In the genomic region with DNA sequence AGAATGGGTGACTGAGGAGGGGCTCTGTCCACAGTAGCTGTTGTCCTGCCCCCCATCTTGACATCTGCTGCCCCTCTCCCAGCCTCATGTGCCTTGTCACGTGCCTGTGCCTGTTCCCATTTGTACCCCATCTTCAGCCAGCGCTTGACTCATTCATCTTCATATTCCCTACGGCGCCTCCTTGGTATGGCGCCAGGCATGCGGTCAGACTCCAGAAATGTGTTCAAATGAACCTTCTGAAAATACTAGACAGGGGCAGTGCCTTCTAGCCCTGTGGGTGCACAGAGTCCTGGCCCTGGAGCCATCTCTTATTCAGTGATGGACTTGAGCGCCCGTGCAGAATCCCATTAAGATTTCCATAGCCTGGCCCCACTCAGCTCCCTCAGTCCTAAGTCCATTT, we compare ENCODE assay signal across 28 cellular contexts. TPM values are rescaled to one million over a fixed set of nuclear protein-coding genes. Genes with fewer than 3 reads are reported as not detected.
"Had no signal": no experiment of that assay in that cellular context is flagged by ENCODE, and none has a peak within 500 bp of the region (broad histone marks: within the 10 kb centered on the region; RNA-seq: fewer than 3 reads in every experiment).

No MANE protein-coding gene starts in this region.

- H3K27ac Mint-ChIP-seq: activated CD4-positive, alpha-beta T cell treated with anti-CD3 and anti-CD28 coated beads, Interleukin-2, amount 10 ng/mL, durations not matched to agents 24 days and 14 days; activated CD8-positive, alpha-beta T cell treated with anti-CD3 and anti-CD28 coated beads for 36 hours; activated naive CD4-positive, alpha-beta T cell treated with anti-CD3 and anti-CD28 coated beads for 36 hours; activated naive CD8-positive, alpha-beta T cell; activated naive CD8-positive, alpha-beta T cell treated with anti-CD3 and anti-CD28 coated beads, Interleukin-2, amount 50 U/mL, for 24 hours; activated T-cell treated with anti-CD3 and anti-CD28 coated beads, Interleukin-2, amount 50 U/mL, for 72 hours; activated T-helper 2 cell treated with anti-CD3 and anti-CD28 coated beads, Interferon-gamma antibody, Interleukin-2, Interleukin-4, amounts not matched to agents 10 μg/mL and 5 μg/mL and 100 μg/mL, durations not matched to agents 14 hours and 24 hours and 36 hours; T-helper 1 cell treated with Interleukin-12 subunit alpha and Interleukin-12 subunit beta and Interleukin-4 antibody, amounts not matched to agents 30 μg/mL and 1 μg/mL, for 36 hours; T-helper 2 cell treated with Interferon-gamma antibody and Interleukin-4, amounts not matched to agents 5 μg/mL and 100 μg/mL, for 36 hours had no signal

- H3K36me3 Mint-ChIP-seq: activated naive CD8-positive, alpha-beta T cell; brain had no signal

- H3K9me3 ChIP-seq: SJSA1, SK-N-SH had no signal

- H3K9ac ChIP-seq: SK-N-SH had no signal

- H3K27ac ChIP-seq: cardiac muscle cell, SJSA1 had no signal

- H3K36me3 ChIP-seq: cardiac muscle cell, SJSA1 had no signal

- H3K4me2 ChIP-seq: SK-N-SH had no signal

- H3K9me3 Mint-ChIP-seq: activated CD4-positive, alpha-beta T cell treated with anti-CD3 and anti-CD28 coated beads, Interleukin-2, amount 10 ng/mL, durations not matched to agents 24 days and 14 days; activated CD8-positive, alpha-beta T cell treated with anti-CD3 and anti-CD28 coated beads for 36 hours; activated naive CD4-positive, alpha-beta T cell treated with anti-CD3 and anti-CD28 coated beads for 36 hours; activated naive CD8-positive, alpha-beta T cell treated with anti-CD3 and anti-CD28 coated beads, Interleukin-2, amount 50 U/mL, for 24 hours; activated T-cell treated with anti-CD3 and anti-CD28 coated beads, Interleukin-2, amount 50 U/mL, for 72 hours; activated T-helper 2 cell treated with anti-CD3 and anti-CD28 coated beads, Interferon-gamma antibody, Interleukin-2, Interleukin-4, amounts not matched to agents 10 μg/mL and 5 μg/mL and 100 μg/mL, durations not matched to agents 14 hours and 24 hours and 36 hours; brain; central memory CD8-positive, alpha-beta T cell; T-helper 1 cell treated with Interleukin-12 subunit alpha and Interleukin-12 subunit beta and Interleukin-4 antibody, amounts not matched to agents 30 μg/mL and 1 μg/mL, for 36 hours; T-helper 2 cell treated with Interferon-gamma antibody and Interleukin-4, amounts not matched to agents 5 μg/mL and 100 μg/mL, for 36 hours had no signal

- H3K27me3 ChIP-seq: cardiac muscle cell had no signal

- FAIRE-seq: TTC549 had no signal

- H3K4me3 Mint-ChIP-seq: activated CD4-positive, alpha-beta T cell treated with anti-CD3 and anti-CD28 coated beads, Interleukin-2, amount 10 ng/mL, durations not matched to agents 24 days and 14 days; activated CD8-positive, alpha-beta T cell treated with anti-CD3 and anti-CD28 coated beads for 36 hours; activated naive CD4-positive, alpha-beta T cell treated with anti-CD3 and anti-CD28 coated beads for 36 hours; activated naive CD8-positive, alpha-beta T cell; activated naive CD8-positive, alpha-beta T cell treated with anti-CD3 and anti-CD28 coated beads, Interleukin-2, amount 50 U/mL, for 24 hours; activated T-cell treated with anti-CD3 and anti-CD28 coated beads, Interleukin-2, amount 50 U/mL, for 72 hours; brain; central memory CD8-positive, alpha-beta T cell; T-helper 1 cell treated with Interleukin-12 subunit alpha and Interleukin-12 subunit beta and Interleukin-4 antibody, amounts not matched to agents 30 μg/mL and 1 μg/mL, for 36 hours; T-helper 2 cell treated with Interferon-gamma antibody and Interleukin-4, amounts not matched to agents 5 μg/mL and 100 μg/mL, for 36 hours had no signal

- DNase-seq: activated CD4-positive, alpha-beta T cell treated with anti-CD3 and anti-CD28 coated beads, Interleukin-2, amount 10 ng/mL, durations not matched to agents 24 days and 14 days; activated CD4-positive, alpha-beta T cell treated with anti-CD3 and anti-CD28 coated beads, Interleukin-2, amount 50 U/mL, for 4 hours; activated CD8-positive, alpha-beta T cell treated with anti-CD3 and anti-CD28 coated beads for 36 hours; activated gamma-delta T cell; activated naive CD4-positive, alpha-beta T cell treated with anti-CD3 and anti-CD28 coated beads for 36 hours; activated naive CD8-positive, alpha-beta T cell treated with anti-CD3 and anti-CD28 coated beads, Interleukin-2, amount 50 U/mL, for 24 hours; activated T-cell treated with anti-CD3 and anti-CD28 coated beads, Interleukin-2, amount 50 U/mL, for 1 hour; activated T-cell treated with anti-CD3 and anti-CD28 coated beads, Interleukin-2, amount 50 U/mL, for 72 hours; anterior cingulate cortex; Karpas-422; NCI-H1417 treated with DMSO at 0.1 percent for 48 hours; NCI-H187 treated with DMSO at 0.1 percent for 48 hours; NCI-H524 treated with DMSO at 0.1 percent for 48 hours; RPMI8226; SHP77 treated with DMSO at 0.1 percent for 48 hours; SK-N-SH had no signal

- ATAC-seq: activated CD8-positive, alpha-beta T cell treated with anti-CD3 and anti-CD28 coated beads for 36 hours; activated naive CD8-positive, alpha-beta T cell treated with anti-CD3 and anti-CD28 coated beads, Interleukin-2, amount 50 U/mL, for 24 hours; activated T-cell treated with anti-CD3 and anti-CD28 coated beads, Interleukin-2, amount 50 U/mL, for 72 hours; Panc1 had no signal

- H3K4me3 ChIP-seq: cardiac muscle cell, SJSA1 had no signal

- H3K4me1 ChIP-seq: SJSA1 had no signal

RNA-seq across cellular contexts. Expression of a gene that starts 46.2 kb away (rescaled TPM):
- total RNA-seq: activated CD4-positive, alpha-beta T cell treated with anti-CD3 and anti-CD28 coated beads, Interleukin-2, amount 10 ng/mL, durations not matched to agents 24 days and 14 days; activated CD8-positive, alpha-beta memory T cell treated with anti-CD3 and anti-CD28 coated beads for 36 hours; activated CD8-positive, alpha-beta T cell treated with anti-CD3 and anti-CD28 coated beads for 36 hours; activated naive CD4-positive, alpha-beta T cell treated with anti-CD3 and anti-CD28 coated beads for 36 hours; activated T-cell treated with anti-CD3 and anti-CD28 coated beads, Interleukin-2, amount 50 U/mL, for 72 hours; activated T-helper 2 cell treated with anti-CD3 and anti-CD28 coated beads, Interferon-gamma antibody, Interleukin-2, Interleukin-4, amounts not matched to agents 10 μg/mL and 5 μg/mL and 100 μg/mL, durations not matched to agents 14 hours and 24 hours and 36 hours; NCI-H460 had no signal
